In genomic region chr15:57237282-57237642, GRCh38 we compare ENCODE assay signal across 16 cellular contexts.
A peak's percentile ranks its signal among the peaks of the same experiment; 100 is the strongest.
DNase-seq lines count a peak whose midpoint lies in the region; ATAC-seq, FAIRE-seq and TF ChIP-seq lines count a peak whose summit lies in the region.
"Had no signal": no experiment of that assay in that cellular context is flagged by ENCODE, and none has a peak within 500 bp of the region (broad histone marks: within the 10 kb centered on the region; RNA-seq: fewer than 3 reads in every experiment).

No MANE protein-coding gene starts in this region.

- no peak overlapping the region for H3K9ac ChIP-seq in colonic mucosa (ENCODE audit: low read depth in 2 of 2, low read length in 2 of 2)

- peaks cover 3% of the 10 kb centered on the region for H3K27me3 Mint-ChIP-seq in HFFc6 (ENCODE audit: insufficient read depth)
- H3K27me3 Mint-ChIP-seq in progenitor cell of endocrine pancreas: no peaks in the 10 kb centered on the region
- H3K27me3 Mint-ChIP-seq in effector memory CD8-positive, alpha-beta T cell: no peaks in the 10 kb centered on the region

- no peak overlapping the region for H3K4me3 ChIP-seq in uterus
- no peak overlapping the region for H3K4me3 ChIP-seq in colonic mucosa
- H3K4me3 ChIP-seq: body of pancreas, prostate gland, tibial artery had no signal

- peaks cover 75% of the 10 kb centered on the region for H3K36me3 Mint-ChIP-seq in HFFc6 (ENCODE audit: low read depth)
- peaks cover 24% of the 10 kb centered on the region for H3K36me3 Mint-ChIP-seq in progenitor cell of endocrine pancreas (ENCODE audit: insufficient read depth)
- H3K36me3 Mint-ChIP-seq in effector memory CD8-positive, alpha-beta T cell (ENCODE audit: insufficient read depth): peaks cover 47% of the 10 kb centered on the region

- H3K9me3 Mint-ChIP-seq in HFFc6 (no peaks in the 10 kb centered on the region), progenitor cell of endocrine pancreas (ENCODE audit: low read depth) (no peaks in the 10 kb centered on the region)
- H3K9me3 Mint-ChIP-seq in effector memory CD8-positive, alpha-beta T cell: no peaks in the 10 kb centered on the region
- H3K9me3 Mint-ChIP-seq: immature natural killer cell had no signal

- H3K4me1 ChIP-seq in uterus (no peaks in the 10 kb centered on the region), colonic mucosa (no peaks in the 10 kb centered on the region)
- H3K4me1 ChIP-seq: prostate gland, tibial artery had no signal

- FAIRE-seq in frontal cortex (lab: Jason Lieb, UNC): peak; percentile 44

- H3K27ac ChIP-seq in uterus (no peak overlapping the region), colonic mucosa (no peak overlapping the region)
- H3K27ac ChIP-seq: body of pancreas, prostate gland, tibial artery had no signal

- TF ChIP-seq CTCF in HFFc6 (IDR thresholded peaks at IDR 0.05): no peak
- TF ChIP-seq CTCF in progenitor cell of endocrine pancreas (IDR thresholded peaks at IDR 0.05; ENCODE audit: unreplicated experiment): no peak
- TF ChIP-seq CTCF in uterus (IDR thresholded peaks at IDR 0.05): no peak
- no peak for TF ChIP-seq CTCF in colonic mucosa (IDR thresholded peaks at IDR 0.05)

- intact Hi-C loops in uterus (cut with DNase I; ENCODE audit: low total_unique reads): no loop called here
- intact Hi-C loops in colonic mucosa (cut with DNase I): loop anchor here (10.0 kb wide), 1 partner anchor 48 kb away; no protein-coding TSS in a partner anchor

- H3K9me3 ChIP-seq in uterus (no peaks in the 10 kb centered on the region), colonic mucosa (no peaks in the 10 kb centered on the region)
- H3K9me3 ChIP-seq: body of pancreas, prostate gland, tibial artery had no signal

- TF ChIP-seq POLR2A in uterus (IDR thresholded peaks at IDR 0.05): no peak

- ATAC-seq in effector memory CD8-positive, alpha-beta T cell (replicated peaks): no peak
- ATAC-seq: body of pancreas had no signal

- DNase-seq in HFFc6 (no peak), NCI-H69 (lab: John Stamatoyannopoulos, UW) (peak; percentile 99), frontal cortex (ENCODE audit: low spot score in 2 of 2) (peak in 1 of 2 donors; percentile 9), progenitor cell of endocrine pancreas (ENCODE audit: low spot score, unreplicated experiment) (no peak), DMS53 (lab: John Stamatoyannopoulos, UW) (no peak), uterus (no peak), colonic mucosa (no peak)
- no peak for DNase-seq in effector memory CD8-positive, alpha-beta T cell
- DNase-seq: activated naive CD4-positive, alpha-beta T cell treated with Interleukin-2 at 50 U/mL for 16 hours; AML-193; body of pancreas; effector CD4-positive, alpha-beta T cell; immature natural killer cell; NCI-H2171; tibial artery had no signal

- H3K4me1 Mint-ChIP-seq in HFFc6 (ENCODE audit: low read depth) (peaks cover 39% of the 10 kb centered on the region), progenitor cell of endocrine pancreas (ENCODE audit: low read depth) (peaks cover 21% of the 10 kb centered on the region)
- peaks cover 0 to 9% of the 10 kb centered on the region in 2 donors for H3K4me1 Mint-ChIP-seq in effector memory CD8-positive, alpha-beta T cell (ENCODE audit: low read depth in 2 of 2)
- H3K4me1 Mint-ChIP-seq: immature natural killer cell had no signal

- H3K27ac Mint-ChIP-seq in HFFc6 (peak overlapping the region; percentile 78; the same call in 1 of the 2 replicates), progenitor cell of endocrine pancreas (peak overlapping the region; percentile 21)
- peak overlapping the region in 1 of 2 donors; percentile 79 for H3K27ac Mint-ChIP-seq in effector memory CD8-positive, alpha-beta T cell

- no peaks in the 10 kb centered on the region for H3K27me3 ChIP-seq in uterus
- no peaks in the 10 kb centered on the region for H3K27me3 ChIP-seq in colonic mucosa
- H3K27me3 ChIP-seq: body of pancreas, tibial artery had no signal

- no peak overlapping the region for H3K4me3 Mint-ChIP-seq in HFFc6
- no peak overlapping the region for H3K4me3 Mint-ChIP-seq in progenitor cell of endocrine pancreas (ENCODE audit: low read depth)
- H3K4me3 Mint-ChIP-seq in effector memory CD8-positive, alpha-beta T cell: no peak overlapping the region
- H3K4me3 Mint-ChIP-seq: immature natural killer cell had no signal

- H3K36me3 ChIP-seq in uterus (no peaks in the 10 kb centered on the region), colonic mucosa (peaks cover 4% of the 10 kb centered on the region)
- H3K36me3 ChIP-seq: prostate gland had no signal
